In the genomic region with DNA sequence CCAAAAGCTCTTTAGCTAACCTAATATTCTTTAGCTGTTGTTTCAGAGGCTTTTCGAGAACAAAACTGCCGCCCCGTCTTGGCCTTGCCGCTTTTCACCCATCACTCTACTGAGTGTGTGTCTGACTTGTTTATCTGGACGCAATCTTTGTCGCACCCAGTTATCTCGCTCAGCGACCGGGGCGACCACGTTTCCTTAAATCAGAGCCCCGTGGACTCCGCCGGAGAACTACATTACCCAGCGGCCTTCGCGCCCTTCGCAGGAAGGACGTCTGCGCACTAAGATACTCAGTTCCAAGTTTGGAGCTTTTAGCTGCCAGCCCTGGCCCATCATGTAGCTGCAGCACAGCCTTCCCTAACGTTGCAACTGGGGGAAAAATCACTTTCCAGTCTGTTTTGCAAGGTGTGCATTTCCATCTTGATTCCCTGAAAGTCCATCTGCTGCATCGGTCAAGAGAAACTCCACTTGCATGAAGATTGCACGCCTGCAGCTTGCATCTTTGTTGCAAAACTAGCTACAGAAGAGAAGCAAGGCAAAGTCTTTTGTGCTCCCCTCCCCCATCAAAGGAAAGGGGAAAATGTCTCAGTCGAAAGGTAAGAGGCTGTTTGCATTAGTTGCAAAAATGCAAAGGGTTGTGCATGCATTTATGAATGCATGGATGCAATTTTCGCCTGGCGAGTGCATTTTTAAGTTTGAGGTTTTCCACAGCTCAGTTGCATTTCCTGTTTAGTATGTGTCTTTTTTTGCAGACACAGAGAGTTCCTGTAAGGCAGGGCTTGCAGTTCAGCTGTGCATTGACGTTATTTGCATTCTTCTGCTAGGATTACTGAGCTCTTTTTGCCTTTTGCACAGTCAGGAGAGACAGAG, we compare ENCODE assay signal across 8 cellular contexts. TPM values are rescaled to one million over a fixed set of nuclear protein-coding genes. Genes with fewer than 3 reads are reported as not detected.
A peak's percentile ranks its signal among the peaks of the same experiment; 100 is the strongest.
DNase-seq lines count a peak whose midpoint lies in the region; ATAC-seq and TF ChIP-seq lines count a peak whose summit lies in the region.

TSS of gene MAP2K6 (plus strand) at position 290 of the 867 bp plus-strand sequence. CDS start at position 578, 288 bp downstream.

- H3K27me3 ChIP-seq in iPS DF 6.9 (ENCODE audit: control insufficient read depth, insufficient read depth, low read length) = no peaks in the 10 kb centered on the region
- H3K27me3 ChIP-seq in gastrocnemius medialis = no peaks in the 10 kb centered on the region

- H3K9me3 ChIP-seq in T-helper 17 cell (ENCODE audit: control insufficient read depth, low read length, poor library complexity, severe bottlenecking) (no peaks in the 10 kb centered on the region), iPS DF 6.9 (ENCODE audit: control insufficient read depth, insufficient read depth, low read length) (no peaks in the 10 kb centered on the region), gastrocnemius medialis (no peaks in the 10 kb centered on the region)

- no CpG with 5 or more reads among the region's 27 CpGs for WGBS in iPS DF 6.9 (ENCODE audit: insufficient coverage, insufficient read length)

- in situ Hi-C loops in gastrocnemius medialis (cut with MboI; ENCODE audit: low sequenced_read_pairs in 4 of 4) = no loop called here

- peaks cover 12% of the 10 kb centered on the region for H3K9me3 Mint-ChIP-seq in HFFc6
- no peaks in the 10 kb centered on the region for H3K9me3 Mint-ChIP-seq in osteocyte (ENCODE audit: unreplicated experiment)

- peak; percentile 97 for ATAC-seq in T-helper 17 cell
- peak; percentile 86 to 91 for ATAC-seq in gastrocnemius medialis

- H3K4me1 Mint-ChIP-seq in HFFc6 (ENCODE audit: low read depth) = no peaks in the 10 kb centered on the region; the same call in 1 of the 2 replicates
- peaks cover 8% of the 10 kb centered on the region for H3K4me1 Mint-ChIP-seq in T-helper 17 cell
- H3K4me1 Mint-ChIP-seq in osteocyte (ENCODE audit: unreplicated experiment) = no peaks in the 10 kb centered on the region

- DNase-seq in GM12865 (ENCODE audit: low read depth) (peak; percentile 90), HFFc6 (peak; percentile 35), NAMALWA (ENCODE audit: low spot score) (peak; percentile 90), T-helper 17 cell (peak; percentile 61 to 65 (median 62)), astrocyte of the hippocampus (ENCODE audit: low read depth, low spot score) (peak; percentile 84), iPS DF 6.9 (ENCODE audit: low read depth, low spot score) (peak; percentile 64), gastrocnemius medialis (peak; percentile 78 to 83), osteocyte (ENCODE audit: extremely low spot score, unreplicated experiment) (no peak)

- peak within 1 kb of the TSS; percentile 87 for H3K4me3 ChIP-seq in GM12865 (ENCODE audit: low read depth, low read length)
- H3K4me3 ChIP-seq in iPS DF 6.9 (ENCODE audit: low read length) = peak within 1 kb of the TSS; percentile 54; the same call in 1 of the 2 replicates
- peak within 1 kb of the TSS; percentile 60 to 94 (median 66) for H3K4me3 ChIP-seq in gastrocnemius medialis

- H3K27ac ChIP-seq in iPS DF 6.9 (ENCODE audit: low read length) (no peak within 1 kb of the TSS), gastrocnemius medialis (peak within 1 kb of the TSS; percentile 84 to 88 (median 86))

- intact Hi-C loops in gastrocnemius medialis (cut with DNase I; ENCODE audit: low total_unique reads) = loop anchor here (5.0 kb wide), 3 partner anchors 57 to 108 kb away; no protein-coding TSS in a partner anchor

- no peaks in the 10 kb centered on the region for H3K36me3 Mint-ChIP-seq in HFFc6 (ENCODE audit: low read depth)
- H3K36me3 Mint-ChIP-seq in T-helper 17 cell (ENCODE audit: low read depth) = no peaks in the 10 kb centered on the region
- no peaks in the 10 kb centered on the region for H3K36me3 Mint-ChIP-seq in osteocyte (ENCODE audit: unreplicated experiment)

- H3K36me3 ChIP-seq in iPS DF 6.9 (ENCODE audit: control insufficient read depth, insufficient read depth, low read length) (no peaks in the 10 kb centered on the region), gastrocnemius medialis (no peaks in the 10 kb centered on the region)

- H3K4me1 ChIP-seq in iPS DF 6.9 (ENCODE audit: control insufficient read depth, insufficient read depth, low read length) (no peaks in the 10 kb centered on the region), gastrocnemius medialis (peaks cover 36 to 44% of the 10 kb centered on the region in 2 donors)

- H3K4me3 Mint-ChIP-seq in HFFc6 (no peak within 1 kb of the TSS), T-helper 17 cell (no peak within 1 kb of the TSS), osteocyte (ENCODE audit: unreplicated experiment) (no peak within 1 kb of the TSS)

- peak; percentile 38 to 41 for TF ChIP-seq POLR2A in gastrocnemius medialis (IDR thresholded peaks at IDR 0.05)

- TF ChIP-seq CTCF in GM12865 (IDR thresholded peaks at IDR 0.05; ENCODE audit: insufficient read depth, low read depth, low read length, missing control alignments) (no peak), HFFc6 (IDR thresholded peaks at IDR 0.05) (no peak), gastrocnemius medialis (IDR thresholded peaks at IDR 0.05 in 4 of 5, conservative IDR thresholded peaks at IDR 0.05 in 1 of 5) (no peak), osteocyte (IDR thresholded peaks at IDR 0.05) (no peak)

- H3K27ac Mint-ChIP-seq in HFFc6 (no peak within 1 kb of the TSS), T-helper 17 cell (no peak within 1 kb of the TSS), osteocyte (ENCODE audit: unreplicated experiment) (no peak within 1 kb of the TSS)

- no peaks in the 10 kb centered on the region; the same call in 1 of the 2 replicates for H3K27me3 Mint-ChIP-seq in HFFc6 (ENCODE audit: insufficient read depth)
- no peaks in the 10 kb centered on the region for H3K27me3 Mint-ChIP-seq in T-helper 17 cell
- H3K27me3 Mint-ChIP-seq in osteocyte (ENCODE audit: unreplicated experiment) = no peaks in the 10 kb centered on the region

RNA-seq across cellular contexts. Expression of gene MAP2K6, which starts in this region (rescaled TPM):
- total RNA-seq in HFFc6 (2021; fragmentation: NEBNext Ultra II Directional; extraction: Animal tissue kit (Norgen Biotek cat#: 25700)) = under 1 TPM in 5 of 6 experiments, not detected in 1; 0.06 to 0.66 (median 0.09) TPM
- total RNA-seq in T-helper 17 cell (10 to 100 TPM; 16.3 to 21.2 TPM), gastrocnemius medialis (100 to 1,000 TPM in 3 of 4 donors, 10 to 100 TPM in 1; 35.1 to 351 (median 223) TPM), osteocyte (2.8 TPM in 2 replicates)

Comparison
In these comparisons a context has a peak if more than half of its experiments do, and no peak if none do; other contexts are left out.
1. Peak in DNase-seq in HFFc6; RNA of the gene not detected or under 1 TPM.